Comparison of ENCODE assay signal across 2 cellular contexts in the genomic region with DNA sequence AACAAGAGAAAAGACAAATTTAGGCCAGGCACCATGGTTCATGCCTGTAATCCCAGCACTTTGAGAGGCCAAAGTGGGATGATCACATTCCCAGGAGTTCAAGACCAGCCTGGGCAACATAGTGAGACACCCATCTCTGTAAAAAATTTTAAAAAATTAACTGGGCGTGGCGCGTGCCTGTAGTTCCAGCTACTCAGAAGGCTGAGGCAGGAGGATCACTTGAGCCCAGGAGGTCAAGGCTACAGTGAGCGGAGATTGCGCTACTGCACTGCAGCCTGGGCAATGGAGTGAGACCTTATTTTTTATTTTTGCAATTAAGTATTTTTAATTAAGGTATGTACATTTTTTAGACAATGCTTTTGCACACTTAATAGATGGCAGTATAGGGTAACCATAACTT.
TF ChIP-seq lines count a peak whose summit lies in the region.

No MANE protein-coding gene starts in this region.

TF ChIP-seq in HEK293, 187 proteins besides CTCF, POLR2A, EP300 and RAD21:
- TF ChIP-seq ZNF521 (tag by site-specific recombination; IDR thresholded peaks at IDR 0.05) (no peak), ZXDB (tag by site-specific recombination; IDR thresholded peaks at IDR 0.05) (no peak), SALL2 (tag by site-specific recombination; IDR thresholded peaks at IDR 0.05; ENCODE audit: borderline replicate concordance) (no peak), ZNF138 (tag by site-specific recombination; IDR thresholded peaks at IDR 0.05; ENCODE audit: borderline replicate concordance) (no peak), ZNF121 (tag by site-specific recombination; IDR thresholded peaks at IDR 0.05) (peak; percentile 76), KLF10 (tag by site-specific recombination; IDR thresholded peaks at IDR 0.05) (no peak), ZFP37 (tag by site-specific recombination; IDR thresholded peaks at IDR 0.05) (no peak), GFI1B (tag by site-specific recombination; IDR thresholded peaks at IDR 0.05) (no peak)
- TF ChIP-seq, protein P1, sequence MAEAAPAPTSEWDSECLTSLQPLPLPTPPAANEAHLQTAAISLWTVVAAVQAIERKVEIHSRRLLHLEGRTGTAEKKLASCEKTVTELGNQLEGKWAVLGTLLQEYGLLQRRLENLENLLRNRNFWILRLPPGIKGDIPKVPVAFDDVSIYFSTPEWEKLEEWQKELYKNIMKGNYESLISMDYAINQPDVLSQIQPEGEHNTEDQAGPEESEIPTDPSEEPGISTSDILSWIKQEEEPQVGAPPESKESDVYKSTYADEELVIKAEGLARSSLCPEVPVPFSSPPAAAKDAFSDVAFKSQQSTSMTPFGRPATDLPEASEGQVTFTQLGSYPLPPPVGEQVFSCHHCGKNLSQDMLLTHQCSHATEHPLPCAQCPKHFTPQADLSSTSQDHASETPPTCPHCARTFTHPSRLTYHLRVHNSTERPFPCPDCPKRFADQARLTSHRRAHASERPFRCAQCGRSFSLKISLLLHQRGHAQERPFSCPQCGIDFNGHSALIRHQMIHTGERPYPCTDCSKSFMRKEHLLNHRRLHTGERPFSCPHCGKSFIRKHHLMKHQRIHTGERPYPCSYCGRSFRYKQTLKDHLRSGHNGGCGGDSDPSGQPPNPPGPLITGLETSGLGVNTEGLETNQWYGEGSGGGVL (tag by site-specific recombination; IDR thresholded peaks at IDR 0.05), result no peak

TF ChIP-seq in K562, 482 proteins besides CTCF, POLR2A, EP300 and RAD21:
- no peak for TF ChIP-seq GABPA (tag; conservative IDR thresholded peaks at IDR 0.05; ENCODE audit: low read depth)
- TF ChIP-seq, protein P2, sequence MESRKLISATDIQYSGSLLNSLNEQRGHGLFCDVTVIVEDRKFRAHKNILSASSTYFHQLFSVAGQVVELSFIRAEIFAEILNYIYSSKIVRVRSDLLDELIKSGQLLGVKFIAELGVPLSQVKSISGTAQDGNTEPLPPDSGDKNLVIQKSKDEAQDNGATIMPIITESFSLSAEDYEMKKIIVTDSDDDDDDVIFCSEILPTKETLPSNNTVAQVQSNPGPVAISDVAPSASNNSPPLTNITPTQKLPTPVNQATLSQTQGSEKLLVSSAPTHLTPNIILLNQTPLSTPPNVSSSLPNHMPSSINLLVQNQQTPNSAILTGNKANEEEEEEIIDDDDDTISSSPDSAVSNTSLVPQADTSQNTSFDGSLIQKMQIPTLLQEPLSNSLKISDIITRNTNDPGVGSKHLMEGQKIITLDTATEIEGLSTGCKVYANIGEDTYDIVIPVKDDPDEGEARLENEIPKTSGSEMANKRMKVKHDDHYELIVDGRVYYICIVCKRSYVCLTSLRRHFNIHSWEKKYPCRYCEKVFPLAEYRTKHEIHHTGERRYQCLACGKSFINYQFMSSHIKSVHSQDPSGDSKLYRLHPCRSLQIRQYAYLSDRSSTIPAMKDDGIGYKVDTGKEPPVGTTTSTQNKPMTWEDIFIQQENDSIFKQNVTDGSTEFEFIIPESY (CRISPR knock-in tag; IDR thresholded peaks at IDR 0.05), result peak; percentile 38; the same call in 1 of the 2 replicates
